1 cellular context compared by ENCODE assay signal in the genomic region with DNA sequence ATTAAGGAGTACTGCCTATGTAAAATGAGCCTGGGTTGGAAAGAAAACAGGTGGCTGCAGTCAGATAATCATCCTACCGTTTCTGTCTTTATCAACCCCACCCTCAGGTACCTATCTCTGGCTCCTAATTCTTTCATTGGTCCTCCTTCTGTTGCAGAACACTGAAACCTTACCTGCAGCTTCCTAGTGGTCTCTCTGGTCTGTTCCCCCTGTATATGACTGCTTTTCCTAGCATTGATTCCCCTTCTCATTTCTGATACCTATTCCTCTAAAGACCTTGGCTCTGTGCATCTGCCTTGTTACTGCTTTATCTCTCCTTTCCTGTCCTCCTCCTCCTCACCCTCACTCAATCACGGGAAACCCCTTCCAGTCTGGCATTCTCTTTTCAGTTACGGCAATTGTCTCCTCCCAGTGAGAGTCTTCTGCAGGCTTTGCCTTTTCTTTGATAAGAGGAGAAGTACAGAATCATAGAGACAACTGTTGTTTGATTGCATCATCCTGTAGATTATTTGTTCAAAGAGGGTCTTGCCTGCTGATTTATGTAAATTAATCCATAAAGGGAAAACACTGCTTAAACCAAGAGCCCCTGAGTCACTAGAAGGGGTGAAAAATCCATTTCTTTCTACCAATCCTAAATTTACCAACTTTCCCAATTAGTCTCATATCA.
TF ChIP-seq lines count a peak whose summit lies in the region.

No MANE protein-coding gene starts in this region.

TF ChIP-seq in K562, 482 proteins besides CTCF, POLR2A, EP300 and RAD21 (continued from another document):
- TF ChIP-seq, protein P1, sequence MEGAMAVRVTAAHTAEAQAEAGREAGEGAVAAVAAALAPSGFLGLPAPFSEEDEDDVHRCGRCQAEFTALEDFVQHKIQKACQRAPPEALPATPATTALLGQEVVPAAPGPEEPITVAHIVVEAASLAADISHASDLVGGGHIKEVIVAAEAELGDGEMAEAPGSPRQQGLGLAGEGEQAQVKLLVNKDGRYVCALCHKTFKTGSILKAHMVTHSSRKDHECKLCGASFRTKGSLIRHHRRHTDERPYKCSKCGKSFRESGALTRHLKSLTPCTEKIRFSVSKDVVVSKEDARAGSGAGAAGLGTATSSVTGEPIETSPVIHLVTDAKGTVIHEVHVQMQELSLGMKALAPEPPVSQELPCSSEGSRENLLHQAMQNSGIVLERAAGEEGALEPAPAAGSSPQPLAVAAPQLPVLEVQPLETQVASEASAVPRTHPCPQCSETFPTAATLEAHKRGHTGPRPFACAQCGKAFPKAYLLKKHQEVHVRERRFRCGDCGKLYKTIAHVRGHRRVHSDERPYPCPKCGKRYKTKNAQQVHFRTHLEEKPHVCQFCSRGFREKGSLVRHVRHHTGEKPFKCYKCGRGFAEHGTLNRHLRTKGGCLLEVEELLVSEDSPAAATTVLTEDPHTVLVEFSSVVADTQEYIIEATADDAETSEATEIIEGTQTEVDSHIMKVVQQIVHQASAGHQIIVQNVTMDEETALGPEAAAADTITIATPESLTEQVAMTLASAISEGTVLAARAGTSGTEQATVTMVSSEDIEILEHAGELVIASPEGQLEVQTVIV (CRISPR knock-in tag; IDR thresholded peaks at IDR 0.05; ENCODE audit: borderline replicate concordance) = no peak
- TF ChIP-seq BCOR (IDR thresholded peaks at IDR 0.05) = no peak
- no peak for TF ChIP-seq MAFF (IDR thresholded peaks at IDR 0.05; ENCODE audit: low read length)
- no peak for TF ChIP-seq CEBPG (CRISPR knock-in tag; IDR thresholded peaks at IDR 0.05)
- peak in 1 of 2 experiments; percentile 62; a peak in 1 of 4 replicates for TF ChIP-seq CEBPG (tag; conservative IDR thresholded peaks at IDR 0.05 in 1 of 2, IDR thresholded peaks at IDR 0.05 in 1 of 2)
- TF ChIP-seq, protein P2, sequence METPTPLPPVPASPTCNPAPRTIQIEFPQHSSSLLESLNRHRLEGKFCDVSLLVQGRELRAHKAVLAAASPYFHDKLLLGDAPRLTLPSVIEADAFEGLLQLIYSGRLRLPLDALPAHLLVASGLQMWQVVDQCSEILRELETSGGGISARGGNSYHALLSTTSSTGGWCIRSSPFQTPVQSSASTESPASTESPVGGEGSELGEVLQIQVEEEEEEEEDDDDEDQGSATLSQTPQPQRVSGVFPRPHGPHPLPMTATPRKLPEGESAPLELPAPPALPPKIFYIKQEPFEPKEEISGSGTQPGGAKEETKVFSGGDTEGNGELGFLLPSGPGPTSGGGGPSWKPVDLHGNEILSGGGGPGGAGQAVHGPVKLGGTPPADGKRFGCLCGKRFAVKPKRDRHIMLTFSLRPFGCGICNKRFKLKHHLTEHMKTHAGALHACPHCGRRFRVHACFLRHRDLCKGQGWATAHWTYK (CRISPR knock-in tag; IDR thresholded peaks at IDR 0.05) = no peak
- TF ChIP-seq GTF2E2 (tag; IDR thresholded peaks at IDR 0.05) = no peak
- TF ChIP-seq IFI16 (CRISPR knock-in tag; IDR thresholded peaks at IDR 0.05) = no peak
- TF ChIP-seq, protein P3, sequence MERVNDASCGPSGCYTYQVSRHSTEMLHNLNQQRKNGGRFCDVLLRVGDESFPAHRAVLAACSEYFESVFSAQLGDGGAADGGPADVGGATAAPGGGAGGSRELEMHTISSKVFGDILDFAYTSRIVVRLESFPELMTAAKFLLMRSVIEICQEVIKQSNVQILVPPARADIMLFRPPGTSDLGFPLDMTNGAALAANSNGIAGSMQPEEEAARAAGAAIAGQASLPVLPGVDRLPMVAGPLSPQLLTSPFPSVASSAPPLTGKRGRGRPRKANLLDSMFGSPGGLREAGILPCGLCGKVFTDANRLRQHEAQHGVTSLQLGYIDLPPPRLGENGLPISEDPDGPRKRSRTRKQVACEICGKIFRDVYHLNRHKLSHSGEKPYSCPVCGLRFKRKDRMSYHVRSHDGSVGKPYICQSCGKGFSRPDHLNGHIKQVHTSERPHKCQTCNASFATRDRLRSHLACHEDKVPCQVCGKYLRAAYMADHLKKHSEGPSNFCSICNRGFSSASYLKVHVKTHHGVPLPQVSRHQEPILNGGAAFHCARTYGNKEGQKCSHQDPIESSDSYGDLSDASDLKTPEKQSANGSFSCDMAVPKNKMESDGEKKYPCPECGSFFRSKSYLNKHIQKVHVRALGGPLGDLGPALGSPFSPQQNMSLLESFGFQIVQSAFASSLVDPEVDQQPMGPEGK (CRISPR knock-in tag; IDR thresholded peaks at IDR 0.05; ENCODE audit: borderline replicate concordance) = no peak
- no peak for TF ChIP-seq SAFB (IDR thresholded peaks at IDR 0.05; ENCODE audit: borderline replicate concordance, low read depth, low read length)
- no peak for TF ChIP-seq ZBTB8A (IDR thresholded peaks at IDR 0.05; ENCODE audit: partially characterized antibody)
- TF ChIP-seq FOXA3 (CRISPR knock-in tag; conservative IDR thresholded peaks at IDR 0.05 in 1 of 2, IDR thresholded peaks at IDR 0.05 in 1 of 2) = no peak
- no peak for TF ChIP-seq ETV1 (tag; conservative IDR thresholded peaks at IDR 0.05; ENCODE audit: low read depth)
- TF ChIP-seq RBFOX2 (IDR thresholded peaks at IDR 0.05; ENCODE audit: low read depth, low read length) = no peak
- TF ChIP-seq THRAP3 (IDR thresholded peaks at IDR 0.05; ENCODE audit: borderline replicate concordance) = no peak
- no peak for TF ChIP-seq ZBTB17 (CRISPR knock-in tag; IDR thresholded peaks at IDR 0.05)
- no peak for TF ChIP-seq SIX5 (IDR thresholded peaks at IDR 0.05; ENCODE audit: borderline replicate concordance in 1 of 2, insufficient read depth in 1 of 2, low read depth in 1 of 2, low read length in 2 of 2)
- TF ChIP-seq, protein P4, sequence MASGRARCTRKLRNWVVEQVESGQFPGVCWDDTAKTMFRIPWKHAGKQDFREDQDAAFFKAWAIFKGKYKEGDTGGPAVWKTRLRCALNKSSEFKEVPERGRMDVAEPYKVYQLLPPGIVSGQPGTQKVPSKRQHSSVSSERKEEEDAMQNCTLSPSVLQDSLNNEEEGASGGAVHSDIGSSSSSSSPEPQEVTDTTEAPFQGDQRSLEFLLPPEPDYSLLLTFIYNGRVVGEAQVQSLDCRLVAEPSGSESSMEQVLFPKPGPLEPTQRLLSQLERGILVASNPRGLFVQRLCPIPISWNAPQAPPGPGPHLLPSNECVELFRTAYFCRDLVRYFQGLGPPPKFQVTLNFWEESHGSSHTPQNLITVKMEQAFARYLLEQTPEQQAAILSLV (tag; IDR thresholded peaks at IDR 0.05) = no peak
- TF ChIP-seq HDAC1 (IDR thresholded peaks at IDR 0.05) = no peak
- TF ChIP-seq, protein P5, sequence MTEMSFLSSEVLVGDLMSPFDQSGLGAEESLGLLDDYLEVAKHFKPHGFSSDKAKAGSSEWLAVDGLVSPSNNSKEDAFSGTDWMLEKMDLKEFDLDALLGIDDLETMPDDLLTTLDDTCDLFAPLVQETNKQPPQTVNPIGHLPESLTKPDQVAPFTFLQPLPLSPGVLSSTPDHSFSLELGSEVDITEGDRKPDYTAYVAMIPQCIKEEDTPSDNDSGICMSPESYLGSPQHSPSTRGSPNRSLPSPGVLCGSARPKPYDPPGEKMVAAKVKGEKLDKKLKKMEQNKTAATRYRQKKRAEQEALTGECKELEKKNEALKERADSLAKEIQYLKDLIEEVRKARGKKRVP (CRISPR knock-in tag; IDR thresholded peaks at IDR 0.05) = peak; percentile 66; the same call in 1 of the 2 replicates
- TF ChIP-seq ZEB2 (IDR thresholded peaks at IDR 0.05) = no peak
- TF ChIP-seq, protein P6, sequence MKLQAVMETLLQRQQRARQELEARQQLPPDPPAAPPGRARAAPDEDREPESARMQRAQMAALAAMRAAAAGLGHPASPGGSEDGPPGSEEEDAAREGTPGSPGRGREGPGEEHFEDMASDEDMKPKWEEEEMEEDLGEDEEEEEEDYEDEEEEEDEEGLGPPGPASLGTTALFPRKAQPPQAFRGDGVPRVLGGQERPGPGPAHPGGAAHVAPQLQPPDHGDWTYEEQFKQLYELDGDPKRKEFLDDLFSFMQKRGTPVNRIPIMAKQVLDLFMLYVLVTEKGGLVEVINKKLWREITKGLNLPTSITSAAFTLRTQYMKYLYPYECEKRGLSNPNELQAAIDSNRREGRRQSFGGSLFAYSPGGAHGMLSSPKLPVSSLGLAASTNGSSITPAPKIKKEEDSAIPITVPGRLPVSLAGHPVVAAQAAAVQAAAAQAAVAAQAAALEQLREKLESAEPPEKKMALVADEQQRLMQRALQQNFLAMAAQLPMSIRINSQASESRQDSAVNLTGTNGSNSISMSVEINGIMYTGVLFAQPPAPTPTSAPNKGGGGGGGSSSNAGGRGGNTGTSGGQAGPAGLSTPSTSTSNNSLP (IDR thresholded peaks at IDR 0.05; ENCODE audit: borderline replicate concordance, low read depth, low read length) = no peak
TF ChIP-seq in K562: peak in this region for 3.
